ENCODE assay signal across 1 cellular context in the genomic region with DNA sequence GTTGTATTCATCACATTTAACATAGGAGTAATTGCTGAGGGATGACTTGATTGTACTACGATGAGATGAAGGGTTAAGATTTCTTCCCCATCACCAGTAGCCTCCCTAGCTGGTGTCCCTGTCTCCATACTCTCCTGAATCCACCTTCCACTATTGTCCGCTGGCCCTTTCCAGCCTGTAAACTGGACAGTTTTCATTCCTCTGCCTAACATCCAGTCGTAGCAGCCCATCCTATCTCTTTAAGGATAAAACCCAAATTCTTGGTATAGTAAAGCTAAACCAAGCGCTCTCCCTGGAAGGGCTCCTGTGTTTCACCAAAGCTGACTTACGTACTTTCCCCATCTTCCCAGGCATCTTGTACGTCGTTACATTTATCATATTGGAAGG.
TF ChIP-seq lines count a peak whose summit lies in the region.

No MANE protein-coding gene starts in this region.

TF ChIP-seq in GM12878, 131 proteins besides CTCF, POLR2A, EP300 and RAD21:
- TF ChIP-seq, protein P1, sequence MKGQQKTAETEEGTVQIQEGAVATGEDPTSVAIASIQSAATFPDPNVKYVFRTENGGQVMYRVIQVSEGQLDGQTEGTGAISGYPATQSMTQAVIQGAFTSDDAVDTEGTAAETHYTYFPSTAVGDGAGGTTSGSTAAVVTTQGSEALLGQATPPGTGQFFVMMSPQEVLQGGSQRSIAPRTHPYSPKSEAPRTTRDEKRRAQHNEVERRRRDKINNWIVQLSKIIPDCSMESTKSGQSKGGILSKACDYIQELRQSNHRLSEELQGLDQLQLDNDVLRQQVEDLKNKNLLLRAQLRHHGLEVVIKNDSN (IDR thresholded peaks at IDR 0.05; ENCODE audit: borderline replicate concordance, extremely low read length, insufficient read depth, low read depth, low read length), result no peak
- TF ChIP-seq CEBPB (IDR thresholded peaks at IDR 0.05; ENCODE audit: borderline replicate concordance in 1 of 2, low read depth in 2 of 2, low read length in 2 of 2), result no peak
- TF ChIP-seq MTA2 (IDR thresholded peaks at IDR 0.05; ENCODE audit: low read depth), result no peak
- no peak for TF ChIP-seq MXI1 (IDR thresholded peaks at IDR 0.05; ENCODE audit: low read depth, low read length)
- peak; percentile 77 for TF ChIP-seq MTA3 (IDR thresholded peaks at IDR 0.05; ENCODE audit: borderline replicate concordance, low read length)
- TF ChIP-seq RB1 (IDR thresholded peaks at IDR 0.05; ENCODE audit: borderline replicate concordance), result no peak
- TF ChIP-seq, protein P2, sequence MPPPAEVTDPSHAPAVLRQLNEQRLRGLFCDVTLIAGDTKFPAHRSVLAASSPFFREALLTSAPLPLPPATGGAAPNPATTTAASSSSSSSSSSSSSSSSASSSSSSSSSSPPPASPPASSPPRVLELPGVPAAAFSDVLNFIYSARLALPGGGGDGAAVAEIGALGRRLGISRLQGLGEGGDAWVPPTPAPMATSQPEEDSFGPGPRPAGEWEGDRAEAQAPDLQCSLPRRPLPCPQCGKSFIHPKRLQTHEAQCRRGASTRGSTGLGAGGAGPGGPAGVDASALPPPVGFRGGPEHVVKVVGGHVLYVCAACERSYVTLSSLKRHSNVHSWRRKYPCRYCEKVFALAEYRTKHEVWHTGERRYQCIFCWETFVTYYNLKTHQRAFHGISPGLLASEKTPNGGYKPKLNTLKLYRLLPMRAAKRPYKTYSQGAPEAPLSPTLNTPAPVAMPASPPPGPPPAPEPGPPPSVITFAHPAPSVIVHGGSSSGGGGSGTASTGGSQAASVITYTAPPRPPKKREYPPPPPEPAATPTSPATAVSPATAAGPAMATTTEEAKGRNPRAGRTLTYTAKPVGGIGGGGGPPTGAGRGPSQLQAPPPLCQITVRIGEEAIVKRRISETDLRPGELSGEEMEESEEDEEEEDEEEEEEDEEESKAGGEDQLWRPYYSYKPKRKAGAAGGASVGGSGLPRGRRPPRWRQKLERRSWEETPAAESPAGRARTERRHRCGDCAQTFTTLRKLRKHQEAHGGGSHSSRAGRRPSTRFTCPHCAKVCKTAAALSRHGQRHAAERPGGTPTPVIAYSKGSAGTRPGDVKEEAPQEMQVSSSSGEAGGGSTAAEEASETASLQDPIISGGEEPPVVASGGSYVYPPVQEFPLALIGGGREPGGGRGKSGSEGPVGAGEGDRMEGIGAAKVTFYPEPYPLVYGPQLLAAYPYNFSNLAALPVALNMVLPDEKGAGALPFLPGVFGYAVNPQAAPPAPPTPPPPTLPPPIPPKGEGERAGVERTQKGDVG (CRISPR knock-in tag; IDR thresholded peaks at IDR 0.05), result no peak
- TF ChIP-seq, protein P3, sequence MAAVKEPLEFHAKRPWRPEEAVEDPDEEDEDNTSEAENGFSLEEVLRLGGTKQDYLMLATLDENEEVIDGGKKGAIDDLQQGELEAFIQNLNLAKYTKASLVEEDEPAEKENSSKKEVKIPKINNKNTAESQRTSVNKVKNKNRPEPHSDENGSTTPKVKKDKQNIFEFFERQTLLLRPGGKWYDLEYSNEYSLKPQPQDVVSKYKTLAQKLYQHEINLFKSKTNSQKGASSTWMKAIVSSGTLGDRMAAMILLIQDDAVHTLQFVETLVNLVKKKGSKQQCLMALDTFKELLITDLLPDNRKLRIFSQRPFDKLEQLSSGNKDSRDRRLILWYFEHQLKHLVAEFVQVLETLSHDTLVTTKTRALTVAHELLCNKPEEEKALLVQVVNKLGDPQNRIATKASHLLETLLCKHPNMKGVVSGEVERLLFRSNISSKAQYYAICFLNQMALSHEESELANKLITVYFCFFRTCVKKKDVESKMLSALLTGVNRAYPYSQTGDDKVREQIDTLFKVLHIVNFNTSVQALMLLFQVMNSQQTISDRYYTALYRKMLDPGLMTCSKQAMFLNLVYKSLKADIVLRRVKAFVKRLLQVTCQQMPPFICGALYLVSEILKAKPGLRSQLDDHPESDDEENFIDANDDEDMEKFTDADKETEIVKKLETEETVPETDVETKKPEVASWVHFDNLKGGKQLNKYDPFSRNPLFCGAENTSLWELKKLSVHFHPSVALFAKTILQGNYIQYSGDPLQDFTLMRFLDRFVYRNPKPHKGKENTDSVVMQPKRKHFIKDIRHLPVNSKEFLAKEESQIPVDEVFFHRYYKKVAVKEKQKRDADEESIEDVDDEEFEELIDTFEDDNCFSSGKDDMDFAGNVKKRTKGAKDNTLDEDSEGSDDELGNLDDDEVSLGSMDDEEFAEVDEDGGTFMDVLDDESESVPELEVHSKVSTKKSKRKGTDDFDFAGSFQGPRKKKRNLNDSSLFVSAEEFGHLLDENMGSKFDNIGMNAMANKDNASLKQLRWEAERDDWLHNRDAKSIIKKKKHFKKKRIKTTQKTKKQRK (IDR thresholded peaks at IDR 0.05; ENCODE audit: low read depth, low read length), result no peak
- no peak for TF ChIP-seq IKZF1 (conservative IDR thresholded peaks at IDR 0.05)
- TF ChIP-seq, protein P4, sequence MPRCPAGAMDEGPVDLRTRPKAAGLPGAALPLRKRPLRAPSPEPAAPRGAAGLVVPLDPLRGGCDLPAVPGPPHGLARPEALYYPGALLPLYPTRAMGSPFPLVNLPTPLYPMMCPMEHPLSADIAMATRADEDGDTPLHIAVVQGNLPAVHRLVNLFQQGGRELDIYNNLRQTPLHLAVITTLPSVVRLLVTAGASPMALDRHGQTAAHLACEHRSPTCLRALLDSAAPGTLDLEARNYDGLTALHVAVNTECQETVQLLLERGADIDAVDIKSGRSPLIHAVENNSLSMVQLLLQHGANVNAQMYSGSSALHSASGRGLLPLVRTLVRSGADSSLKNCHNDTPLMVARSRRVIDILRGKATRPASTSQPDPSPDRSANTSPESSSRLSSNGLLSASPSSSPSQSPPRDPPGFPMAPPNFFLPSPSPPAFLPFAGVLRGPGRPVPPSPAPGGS (IDR thresholded peaks at IDR 0.05; ENCODE audit: borderline replicate concordance, insufficient read depth, low read depth, low read length, poor library complexity, severe bottlenecking), result peak; percentile 14
- TF ChIP-seq SIX5 (IDR thresholded peaks at IDR 0.05; ENCODE audit: low read depth, low read length, severe bottlenecking), result no peak
- no peak for TF ChIP-seq SMAD1 (IDR thresholded peaks at IDR 0.05; ENCODE audit: low read depth, partially characterized antibody)
- no peak for TF ChIP-seq TBL1XR1 (IDR thresholded peaks at IDR 0.05; ENCODE audit: low read depth, low read length)
- no peak for TF ChIP-seq HCFC1 (IDR thresholded peaks at IDR 0.05; ENCODE audit: low read length)
- TF ChIP-seq, protein P5, sequence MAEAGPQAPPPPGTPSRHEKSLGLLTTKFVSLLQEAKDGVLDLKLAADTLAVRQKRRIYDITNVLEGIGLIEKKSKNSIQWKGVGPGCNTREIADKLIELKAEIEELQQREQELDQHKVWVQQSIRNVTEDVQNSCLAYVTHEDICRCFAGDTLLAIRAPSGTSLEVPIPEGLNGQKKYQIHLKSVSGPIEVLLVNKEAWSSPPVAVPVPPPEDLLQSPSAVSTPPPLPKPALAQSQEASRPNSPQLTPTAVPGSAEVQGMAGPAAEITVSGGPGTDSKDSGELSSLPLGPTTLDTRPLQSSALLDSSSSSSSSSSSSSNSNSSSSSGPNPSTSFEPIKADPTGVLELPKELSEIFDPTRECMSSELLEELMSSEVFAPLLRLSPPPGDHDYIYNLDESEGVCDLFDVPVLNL (IDR thresholded peaks at IDR 0.05; ENCODE audit: low read depth, low read length), result no peak
- TF ChIP-seq RUNX3 (IDR thresholded peaks at IDR 0.05; ENCODE audit: low read length), result no peak
- no peak for TF ChIP-seq ASH2L (IDR thresholded peaks at IDR 0.05; ENCODE audit: borderline replicate concordance, low read depth)
- no peak for TF ChIP-seq KAT2A (conservative IDR thresholded peaks at IDR 0.05; ENCODE audit: control insufficient read depth, low read depth, low read length)
- no peak for TF ChIP-seq GABPA (IDR thresholded peaks at IDR 0.05; ENCODE audit: low read depth)
- peak; percentile 27; the same call in 1 of the 2 replicates for TF ChIP-seq POLR2AphosphoS2 (IDR thresholded peaks at IDR 0.05; ENCODE audit: low read depth, low read length)
- TF ChIP-seq ZNF207 (IDR thresholded peaks at IDR 0.05; ENCODE audit: borderline replicate concordance), result no peak
- no peak for TF ChIP-seq RCOR1 (conservative IDR thresholded peaks at IDR 0.05; ENCODE audit: low read depth, low read length)
- no peak for TF ChIP-seq HDAC2 (IDR thresholded peaks at IDR 0.05)
TF ChIP-seq in GM12878: peak in this region for 3.
